Comparison of ENCODE assay signal across 9 cellular contexts in genomic region chr7:139536158-139536557, GRCh38. TPM values are rescaled to one million over a fixed set of nuclear protein-coding genes. Genes with fewer than 3 reads are reported as not detected.
"Had no signal": no experiment of that assay in that cellular context is flagged by ENCODE, and none has a peak within 500 bp of the region (broad histone marks: within the 10 kb centered on the region; RNA-seq: fewer than 3 reads in every experiment).

No MANE protein-coding gene starts in this region.

- FAIRE-seq: G401.6, GM12878, GM12891, GM12892, GM18507, GM19239 had no signal

- H3K4me3 ChIP-seq: GM12878 had no signal

- ATAC-seq: GM12878 had no signal

- DNase-seq: GDM1, GF-D8 had no signal

RNA-seq across cellular contexts. Expression of gene CLEC2L, which starts 12.7 kb away (rescaled TPM):
- total RNA-seq: GM12878 had no signal
- polyA plus RNA-seq: GM12878 had no signal

RNA-seq across cellular contexts. Expression of gene KLRG2, which starts 52.7 kb away (rescaled TPM):
- total RNA-seq: G401 had no signal
- polyA plus RNA-seq: GM12878 had no signal
